Comparison of ENCODE assay signal across 30 cellular contexts in the genomic region with DNA sequence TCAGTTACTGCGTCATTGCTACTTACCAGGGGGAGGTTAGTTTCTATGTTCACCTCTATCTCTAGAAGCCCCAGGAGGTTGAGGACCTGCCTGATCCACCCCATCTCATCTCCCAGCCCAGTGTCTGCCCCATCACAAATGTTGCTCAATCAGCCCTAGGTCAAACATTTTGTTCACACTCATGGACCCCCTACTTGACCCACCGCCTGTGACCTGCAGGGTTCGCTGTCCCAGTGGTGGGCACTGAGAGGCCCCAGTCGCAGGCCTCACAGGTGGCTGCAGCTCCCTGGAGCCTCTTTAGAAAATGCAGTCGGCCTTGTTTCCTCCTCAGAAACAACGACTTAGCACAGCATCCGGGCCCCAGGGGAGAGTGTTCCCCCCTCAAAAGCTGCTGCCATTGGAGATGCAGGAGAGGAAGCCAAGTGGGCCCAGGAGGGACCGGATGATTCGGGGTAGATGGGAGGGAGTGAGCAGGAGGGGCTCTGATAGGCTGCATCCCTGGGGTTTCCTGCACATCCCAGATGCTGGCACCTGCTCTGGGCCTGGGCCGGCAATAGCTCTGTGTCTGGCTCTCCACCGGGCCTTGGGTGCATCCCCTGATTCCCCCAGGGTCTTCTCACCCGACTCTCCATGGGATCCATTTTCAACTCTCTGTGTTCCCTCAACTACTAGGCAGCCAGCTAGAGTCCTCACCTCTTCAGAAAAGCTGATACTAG. TPM values are rescaled to one million over a fixed set of nuclear protein-coding genes. Genes with fewer than 3 reads are reported as not detected.
"Had no signal": no experiment of that assay in that cellular context is flagged by ENCODE, and none has a peak within 500 bp of the region (broad histone marks: within the 10 kb centered on the region; RNA-seq: fewer than 3 reads in every experiment).

No MANE protein-coding gene starts in this region.

- H3K27me3 ChIP-seq: adrenal gland, ascending aorta, colonic mucosa, dorsolateral prefrontal cortex, gastroesophageal sphincter, heart left ventricle, suprapubic skin, tibial nerve had no signal

- H3K4me1 Mint-ChIP-seq: central memory CD8-positive, alpha-beta T cell; stimulated activated memory B cell treated with anti-CD40 and anti-IgM and Interleukin-4, amounts not matched to agents 10 μg/mL and 1 μg/mL and 100 μg/mL, for 72 hours; T-cell had no signal

- H3K79me2 ChIP-seq: parathyroid adenoma had no signal

- H3K9me3 Mint-ChIP-seq: activated T-cell treated with anti-CD3 and anti-CD28 coated beads, Interleukin-2, amount 50 U/mL, for 4 hours; activated T-helper 2 cell treated with anti-CD3 and anti-CD28 coated beads, Interferon-gamma antibody, Interleukin-2, Interleukin-4, amounts not matched to agents 10 μg/mL and 5 μg/mL and 100 μg/mL, durations not matched to agents 14 hours and 24 hours and 36 hours; mesothelial cell of epicardium; naive thymus-derived CD8-positive, alpha-beta T cell; T-cell; T-helper 2 cell treated with Interferon-gamma antibody and Interleukin-4, amounts not matched to agents 5 μg/mL and 100 μg/mL, for 36 hours had no signal

- H3K36me3 ChIP-seq: adrenal gland, ascending aorta, colonic mucosa, gastroesophageal sphincter, heart left ventricle, stomach, suprapubic skin, tibial nerve had no signal

- H3K27ac ChIP-seq: adrenal gland, ascending aorta, colonic mucosa, dorsolateral prefrontal cortex, gastroesophageal sphincter, heart left ventricle, parathyroid adenoma, stomach, suprapubic skin, tibial nerve, VCaP had no signal

- DNase-seq: activated CD4-positive, alpha-beta T cell treated with anti-CD3 and anti-CD28 coated beads for 4 hours; activated CD4-positive, alpha-beta T cell treated with anti-CD3 and anti-CD28 coated beads, Interleukin-2, amount 50 U/mL, for 48 hours; activated CD8-positive, alpha-beta memory T cell treated with anti-CD3 and anti-CD28 coated beads, Interleukin-2, amount 50 U/mL, for 48 hours; activated naive CD4-positive, alpha-beta T cell; activated T-cell treated with anti-CD3 and anti-CD28 coated beads, Interleukin-2, amount 50 U/mL, for 4 hours; adrenal gland; colonic mucosa; dorsolateral prefrontal cortex; heart left ventricle; kidney; small intestine; stimulated activated CD4-positive, alpha-beta T cell treated with anti-CD3 and anti-CD28 coated beads, Interleukin-2, amount 100 ng/mL, for 24 hours; stomach; T-cell had no signal

- H3K9me3 ChIP-seq: adrenal gland, ascending aorta, colonic mucosa, gastroesophageal sphincter, heart left ventricle, stomach, suprapubic skin, tibial nerve had no signal

- H3K36me3 Mint-ChIP-seq: activated naive CD8-positive, alpha-beta T cell; mesothelial cell of epicardium; naive thymus-derived CD8-positive, alpha-beta T cell; stimulated activated memory B cell treated with anti-CD40 and anti-IgM and Interleukin-4, amounts not matched to agents 10 μg/mL and 1 μg/mL and 100 μg/mL, for 72 hours; T-cell had no signal

- H3K4me1 ChIP-seq: adrenal gland, colonic mucosa, parathyroid adenoma, tibial nerve had no signal

- FAIRE-seq: kidney, small intestine had no signal

- H3K4me3 ChIP-seq: adrenal gland, ascending aorta, colonic mucosa, dorsolateral prefrontal cortex, gastroesophageal sphincter, heart left ventricle, lung, stomach, suprapubic skin, tibial nerve had no signal

- H3K4me3 Mint-ChIP-seq: activated naive CD8-positive, alpha-beta T cell; activated T-cell treated with anti-CD3 and anti-CD28 coated beads, Interleukin-2, amount 50 U/mL, for 4 hours; central memory CD8-positive, alpha-beta T cell; mesothelial cell of epicardium; naive thymus-derived CD8-positive, alpha-beta T cell; stimulated activated memory B cell treated with anti-CD40 and anti-IgM and Interleukin-4, amounts not matched to agents 10 μg/mL and 1 μg/mL and 100 μg/mL, for 72 hours; T-cell; T-helper 2 cell treated with Interferon-gamma antibody and Interleukin-4, amounts not matched to agents 5 μg/mL and 100 μg/mL, for 36 hours had no signal

- H3K9ac ChIP-seq: parathyroid adenoma had no signal

- ATAC-seq: activated T-cell treated with anti-CD3 and anti-CD28 coated beads, Interleukin-2, amount 50 U/mL, for 4 hours; gastroesophageal sphincter; heart left ventricle; naive thymus-derived CD8-positive, alpha-beta T cell; sciatic nerve; stimulated activated memory B cell treated with anti-CD40 and anti-IgM and Interleukin-4, amounts not matched to agents 10 μg/mL and 1 μg/mL and 100 μg/mL, for 72 hours; T-cell had no signal

- H3K27ac Mint-ChIP-seq: activated naive CD8-positive, alpha-beta T cell; activated T-helper 2 cell treated with anti-CD3 and anti-CD28 coated beads, Interferon-gamma antibody, Interleukin-2, Interleukin-4, amounts not matched to agents 10 μg/mL and 5 μg/mL and 100 μg/mL, durations not matched to agents 14 hours and 24 hours and 36 hours; mesothelial cell of epicardium; naive thymus-derived CD8-positive, alpha-beta T cell; stimulated activated memory B cell treated with anti-CD40 and anti-IgM and Interleukin-4, amounts not matched to agents 10 μg/mL and 1 μg/mL and 100 μg/mL, for 72 hours; T-cell; T-helper 2 cell treated with Interferon-gamma antibody and Interleukin-4, amounts not matched to agents 5 μg/mL and 100 μg/mL, for 36 hours had no signal

- H2AFZ ChIP-seq: parathyroid adenoma had no signal

RNA-seq across cellular contexts. Expression of gene INSYN1, which starts 18.4 kb away (rescaled TPM):
- total RNA-seq: activated CD8-positive, alpha-beta memory T cell treated with anti-CD3 and anti-CD28 coated beads for 36 hours; activated T-cell treated with anti-CD3 and anti-CD28 coated beads, Interleukin-2, amount 50 U/mL, for 4 hours; activated T-helper 2 cell treated with anti-CD3 and anti-CD28 coated beads, Interferon-gamma antibody, Interleukin-2, Interleukin-4, amounts not matched to agents 10 μg/mL and 5 μg/mL and 100 μg/mL, durations not matched to agents 14 hours and 24 hours and 36 hours; naive thymus-derived CD8-positive, alpha-beta T cell; T-cell had no signal
- polyA plus RNA-seq: naive thymus-derived CD8-positive, alpha-beta T cell had no signal
